In the genomic region with DNA sequence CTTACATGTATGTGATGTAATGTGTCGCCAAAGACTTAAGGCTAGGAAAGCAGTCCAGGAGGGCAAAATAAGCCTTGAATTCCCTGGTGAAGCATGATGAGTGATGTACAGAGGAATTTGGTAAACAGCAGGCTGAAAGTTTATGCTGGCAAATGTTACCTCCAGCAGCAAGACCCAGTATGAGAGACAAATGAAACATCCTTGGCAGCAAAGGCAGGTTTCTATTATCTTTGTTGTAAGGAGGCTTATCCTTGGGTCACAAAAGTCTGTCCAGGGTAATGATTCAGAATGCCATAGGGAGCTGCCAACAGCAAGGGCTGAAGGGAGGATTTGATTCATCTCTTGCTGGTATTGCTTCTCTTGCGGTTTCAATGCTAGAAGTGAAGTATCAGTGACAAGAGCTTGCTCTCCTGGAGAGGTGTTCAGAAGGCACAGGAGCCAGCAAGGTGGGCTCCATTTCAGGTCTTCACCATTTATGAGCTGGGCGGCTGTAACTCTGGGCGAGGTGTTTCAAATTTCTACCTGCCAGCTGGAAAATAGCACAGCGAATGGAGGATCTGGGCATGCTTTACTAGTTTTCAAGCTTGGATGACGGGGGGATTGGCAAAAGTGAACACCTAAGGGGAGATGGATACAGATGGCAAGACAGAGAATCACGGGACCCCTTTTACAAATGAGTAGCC, we compare ENCODE assay signal across 11 cellular contexts.
A peak's percentile ranks its signal among the peaks of the same experiment; 100 is the strongest.
DNase-seq lines count a peak whose midpoint lies in the region; ATAC-seq and TF ChIP-seq lines count a peak whose summit lies in the region.
"Had no signal": no experiment of that assay in that cellular context is flagged by ENCODE, and none has a peak within 500 bp of the region (broad histone marks: within the 10 kb centered on the region; RNA-seq: fewer than 3 reads in every experiment).

No MANE protein-coding gene starts in this region.

- H3K4me3 Mint-ChIP-seq in GM23338: no peak overlapping the region

- H3K36me3 ChIP-seq in adipocyte (ENCODE audit: control insufficient read depth, insufficient read depth, low read length, severe bottlenecking) (no peaks in the 10 kb centered on the region), GM23338 (ENCODE audit: insufficient read depth) (no peaks in the 10 kb centered on the region), OCI-LY7 (ENCODE audit: insufficient read depth, low read length) (no peaks in the 10 kb centered on the region)
- H3K36me3 ChIP-seq: neutrophil had no signal

- H2AFZ ChIP-seq in GM23338 (no peak overlapping the region; the same call in none of the 2 replicates), OCI-LY7 (ENCODE audit: low read length) (no peak overlapping the region)

- H4K20me1 ChIP-seq in GM23338 (replicated peaks; ENCODE audit: insufficient read depth): no peaks in the 10 kb centered on the region
- H4K20me1 ChIP-seq in OCI-LY7 (ENCODE audit: insufficient read depth, low read length): no peaks in the 10 kb centered on the region

- TF ChIP-seq CTCF in AG04449 (IDR thresholded peaks at IDR 0.05; ENCODE audit: insufficient read depth, low read length, missing control alignments) (no peak), GM23338 (conservative IDR thresholded peaks at IDR 0.05; ENCODE audit: low read depth in 2 of 2) (no peak), OCI-LY7 (conservative IDR thresholded peaks at IDR 0.05; ENCODE audit: low read length) (no peak)

- peaks cover 1% of the 10 kb centered on the region for H3K27me3 Mint-ChIP-seq in GM23338 (ENCODE audit: insufficient read depth, low read depth, poor library complexity)

- no peak overlapping the region for H3K4me2 ChIP-seq in GM23338
- H3K4me2 ChIP-seq in OCI-LY7 (ENCODE audit: low read length): no peak overlapping the region

- H3K4me3 ChIP-seq in AG04449 (ENCODE audit: low read depth, low read length) (no peak overlapping the region), adipocyte (ENCODE audit: low read length) (peak overlapping the region; percentile 20), right cardiac atrium (ENCODE audit: low read length) (no peak overlapping the region), GM23338 (no peak overlapping the region), OCI-LY7 (ENCODE audit: low read depth, low read length, poor library complexity, severe bottlenecking) (no peak overlapping the region)

- ATAC-seq in GM21528 (IDR thresholded peaks at IDR 0.05; ENCODE audit: low FRiP score, unreplicated experiment) (peak; percentile 4), right cardiac atrium (peak; percentile 42 to 51), GM23338 (no peak)
- no peak for ATAC-seq in activated CD4-positive, CD25-positive, alpha-beta regulatory T cell treated with anti-CD3 and anti-CD28 coated beads, Interleukin-2, amount 50 U/mL, for 24 hours

- H3K9me3 Mint-ChIP-seq in GM23338: no peaks in the 10 kb centered on the region
- H3K9me3 Mint-ChIP-seq: activated T-helper 2 cell treated with anti-CD3 and anti-CD28 coated beads, Interferon-gamma antibody, Interleukin-2, Interleukin-4, amounts not matched to agents 10 μg/mL and 5 μg/mL and 100 μg/mL, durations not matched to agents 14 hours and 24 hours and 36 hours; immature natural killer cell had no signal

- H3K9me2 ChIP-seq in GM23338 (ENCODE audit: insufficient read depth) (no peaks in the 10 kb centered on the region), OCI-LY7 (ENCODE audit: insufficient read depth, low read length) (no peaks in the 10 kb centered on the region)

- no peaks in the 10 kb centered on the region for H3K36me3 Mint-ChIP-seq in GM23338 (ENCODE audit: low read depth)
- H3K36me3 Mint-ChIP-seq: immature natural killer cell had no signal

- no peaks in the 10 kb centered on the region for H3K27me3 ChIP-seq in adipocyte (replicated peaks; ENCODE audit: control insufficient read depth, insufficient read depth, low read length)
- no peaks in the 10 kb centered on the region for H3K27me3 ChIP-seq in right cardiac atrium (ENCODE audit: control insufficient read depth, insufficient read depth)
- no peaks in the 10 kb centered on the region for H3K27me3 ChIP-seq in GM23338 (ENCODE audit: insufficient read depth)
- H3K27me3 ChIP-seq: neutrophil had no signal

- POLR2A ChIA-PET in AG04449 (lab: Yijun Ruan, JAX): no interaction called here
- POLR2A ChIA-PET in OCI-LY7 (lab: Charles Lee): interaction anchor here (0.6 to 1.0 kb wide), 8 partner anchors 8 to 1277 kb away, joined by 3 to 5 read pairs (median 4); no protein-coding TSS in a partner anchor

- H3K27ac Mint-ChIP-seq in GM23338: no peak overlapping the region
- H3K27ac Mint-ChIP-seq: activated T-helper 2 cell treated with anti-CD3 and anti-CD28 coated beads, Interferon-gamma antibody, Interleukin-2, Interleukin-4, amounts not matched to agents 10 μg/mL and 5 μg/mL and 100 μg/mL, durations not matched to agents 14 hours and 24 hours and 36 hours had no signal

- H3K4me1 ChIP-seq in adipocyte (ENCODE audit: control insufficient read depth, insufficient read depth, low read length) (peaks cover 12% of the 10 kb centered on the region), right cardiac atrium (ENCODE audit: control insufficient read depth, insufficient read depth, low read length) (no peaks in the 10 kb centered on the region), GM23338 (ENCODE audit: insufficient read depth) (no peaks in the 10 kb centered on the region; the same call in 1 of the 2 replicates), OCI-LY7 (ENCODE audit: insufficient read depth, low read length, poor library complexity, severe bottlenecking) (no peaks in the 10 kb centered on the region)

- H3K27ac ChIP-seq in right cardiac atrium (ENCODE audit: low read length) (no peak overlapping the region), GM23338 (ENCODE audit: low read depth) (no peak overlapping the region), OCI-LY7 (ENCODE audit: low read depth, low read length, poor library complexity, severe bottlenecking) (no peak overlapping the region)
- H3K27ac ChIP-seq: neutrophil had no signal

- H3K9ac ChIP-seq in adipocyte (ENCODE audit: low read length): no peak overlapping the region

- H3K9me3 ChIP-seq in adipocyte (ENCODE audit: control insufficient read depth, low read length) (no peaks in the 10 kb centered on the region), right cardiac atrium (ENCODE audit: control insufficient read depth, low read length) (no peaks in the 10 kb centered on the region), OCI-LY7 (ENCODE audit: low read length) (no peaks in the 10 kb centered on the region)
- H3K9me3 ChIP-seq: neutrophil had no signal

- CTCF ChIA-PET in AG04449 (lab: Yijun Ruan, JAX) (interaction anchor here (0.6 to 21.2 kb wide), 79 partner anchors 10 to 886 kb away, joined by 3 to 911 read pairs (median 4); no protein-coding TSS in a partner anchor), OCI-LY7 (lab: Charles Lee; ENCODE audit: unreplicated experiment) (interaction anchor here (0.8 to 1.8 kb wide), 13 partner anchors 9 to 550 kb away, joined by 3 to 13 read pairs (median 4); no protein-coding TSS in a partner anchor)

- BruUV-seq in OCI-LY7 (replicated peaks; lab: Mats Ljungman, UMichigan): no TSS peak

- H3F3A ChIP-seq in GM23338 (replicated peaks; ENCODE audit: low read depth): no peaks in the 10 kb centered on the region

- DNase-seq in AG04449 (ENCODE audit: low read depth, low spot score) (peak; percentile 41), adipocyte (ENCODE audit: low read depth) (peak; percentile 48), right cardiac atrium (no peak), GM23338 (ENCODE audit: low spot score) (no peak), NCI-H2029 (lab: John Stamatoyannopoulos, UW) (no peak), OCI-LY7 (ENCODE audit: low spot score) (no peak)

- 56% methylated on average over 7 of the region's 7 CpGs for WGBS in right cardiac atrium

- H3K4me1 Mint-ChIP-seq in GM23338: peaks cover 11% of the 10 kb centered on the region
- H3K4me1 Mint-ChIP-seq: immature natural killer cell had no signal

- intact Hi-C loops in right cardiac atrium (cut with DNase I): loop anchor here (2.0 to 10.0 kb wide), 9 partner anchors 224 to 553 kb away; no protein-coding TSS in a partner anchor
- intact Hi-C loops in OCI-LY7 (cut with micrococcal nuclease; ENCODE audit: unreplicated experiment): loop anchor here (2.0 to 5.0 kb wide), 4 partner anchors 286 to 782 kb away; no protein-coding TSS in a partner anchor

- H3K79me2 ChIP-seq in GM23338 (replicated peaks; ENCODE audit: insufficient read depth): no peaks in the 10 kb centered on the region
- H3K79me2 ChIP-seq in OCI-LY7 (ENCODE audit: insufficient read depth, low read depth, low read length): no peaks in the 10 kb centered on the region

TF ChIP-seq in GM23338, 12 proteins besides CTCF, POLR2A, EP300 and RAD21 (continues in another document):
- TF ChIP-seq EZH2 (IDR thresholded peaks at IDR 0.05; ENCODE audit: low read depth, unreplicated experiment) (no peak), ZNF331 (CRISPR knock-in tag; IDR thresholded peaks at IDR 0.05; ENCODE audit: low read depth) (no peak), ZNF114 (CRISPR knock-in tag; IDR thresholded peaks at IDR 0.05) (no peak), CREB1 (CRISPR knock-in tag; IDR thresholded peaks at IDR 0.05; ENCODE audit: low read depth) (no peak), STAT1 (IDR thresholded peaks at IDR 0.05; ENCODE audit: unreplicated experiment) (no peak)

Comparison
In these comparisons a context has a peak if more than half of its experiments do, and no peak if none do; other contexts are left out.
1. DNase-seq: peak in AG04449 (single experiment) and adipocyte (single experiment); none in right cardiac atrium (0 of 3), GM23338 (single experiment), NCI-H2029 (single experiment) and OCI-LY7 (single experiment).
2. ATAC-seq: peak in GM21528 (single experiment) and right cardiac atrium (2 of 2); none in GM23338 (single experiment) and activated CD4-positive, CD25-positive, alpha-beta regulatory T cell treated with anti-CD3 and anti-CD28 coated beads, Interleukin-2, amount 50 U/mL, for 24 hours (0 of 2).